1 cellular context compared by ENCODE assay signal in genomic region chr19:51904331-51905165, GRCh38.
TF ChIP-seq lines count a peak whose summit lies in the region.

Gene ZNF649, minus strand, starts transcription at chr19:51905017. Its CDS starts 4,910 bp downstream, at chr19:51900107.

TF ChIP-seq in GM12878, 131 proteins besides CTCF, POLR2A, EP300 and RAD21 (continued from another document and continues in another):
- TF ChIP-seq NFYA (IDR thresholded peaks at IDR 0.05; ENCODE audit: borderline replicate concordance, low read depth, low read length) (no peak), ZBTB11 (CRISPR knock-in tag; IDR thresholded peaks at IDR 0.05) (no peak), E2F4 (IDR thresholded peaks at IDR 0.05; ENCODE audit: low read depth, low read length) (peak; percentile 70), SKIL (IDR thresholded peaks at IDR 0.05; ENCODE audit: low read depth, poor library complexity, severe bottlenecking) (no peak), IRF3 (IDR thresholded peaks at IDR 0.05) (no peak), TARDBP (IDR thresholded peaks at IDR 0.05; ENCODE audit: borderline replicate concordance) (peak; percentile 61; the same call in 1 of the 2 replicates), MTA3 (IDR thresholded peaks at IDR 0.05; ENCODE audit: borderline replicate concordance, low read length) (no peak), HSF1 (IDR thresholded peaks at IDR 0.05; ENCODE audit: low read depth, low read length) (no peak), CREM (IDR thresholded peaks at IDR 0.05; ENCODE audit: low read depth) (peak; percentile 61; the same call in 1 of the 2 replicates), SMARCA5 (IDR thresholded peaks at IDR 0.05) (no peak; the same call in 1 of the 2 replicates), WRNIP1 (IDR thresholded peaks at IDR 0.05; ENCODE audit: borderline replicate concordance, low read depth, low read length) (no peak), BHLHE40 (IDR thresholded peaks at IDR 0.05; ENCODE audit: borderline replicate concordance in 1 of 2, low read depth in 2 of 2, low read length in 1 of 2) (no peak), BMI1 (IDR thresholded peaks at IDR 0.05; ENCODE audit: borderline replicate concordance) (no peak), USF2 (IDR thresholded peaks at IDR 0.05; ENCODE audit: borderline replicate concordance, low read depth, low read length) (no peak), FOXK2 (IDR thresholded peaks at IDR 0.05) (no peak), RFX5 (IDR thresholded peaks at IDR 0.05; ENCODE audit: low read depth, low read length) (0 out of 2 replicates have a peak, but pooled peaks have one; percentile 14), KAT2A (conservative IDR thresholded peaks at IDR 0.05; ENCODE audit: control insufficient read depth, low read depth, low read length) (no peak), ZNF217 (IDR thresholded peaks at IDR 0.05) (no peak), PRDM15 (CRISPR knock-in tag; IDR thresholded peaks at IDR 0.05) (no peak), NKRF (conservative IDR thresholded peaks at IDR 0.05) (no peak; the same call in 1 of the 2 replicates), IRF4 (IDR thresholded peaks at IDR 0.05; ENCODE audit: low read depth, low read length) (no peak), JUND (IDR thresholded peaks at IDR 0.05; ENCODE audit: low read depth, low read length) (no peak), YBX1 (IDR thresholded peaks at IDR 0.05) (no peak), CUX1 (IDR thresholded peaks at IDR 0.05; ENCODE audit: insufficient replicate concordance, low read depth, low read length) (no peak), IRF5 (IDR thresholded peaks at IDR 0.05; ENCODE audit: borderline replicate concordance) (no peak)
